Comparison of ENCODE assay signal across 1 cellular context in the genomic region with DNA sequence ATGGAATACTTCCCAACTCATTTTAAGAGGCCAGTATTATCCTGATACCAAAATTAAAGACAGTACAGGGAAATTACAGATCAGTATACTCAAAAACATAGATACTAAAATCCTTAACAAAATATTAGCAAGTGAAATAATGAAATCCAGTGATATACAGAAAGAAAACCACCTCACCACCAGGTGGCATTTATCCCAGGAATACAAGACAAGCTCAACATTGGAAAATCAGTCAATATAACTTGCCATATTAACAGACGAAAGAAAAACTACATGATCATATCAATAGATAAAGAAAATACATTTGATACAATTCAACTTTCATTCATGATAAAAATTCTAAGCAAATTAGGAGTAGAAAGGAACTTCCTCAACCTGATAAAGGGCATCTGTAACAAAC.
TF ChIP-seq lines count a peak whose summit lies in the region.

No MANE protein-coding gene starts in this region.

TF ChIP-seq in liver, 16 proteins besides CTCF, POLR2A, EP300 and RAD21 (continued from another document):
- TF ChIP-seq EGR1 (IDR thresholded peaks at IDR 0.05; ENCODE audit: low read depth in 2 of 2) (no peak), MAX (IDR thresholded peaks at IDR 0.05) (no peak), JUND (IDR thresholded peaks at IDR 0.05) (no peak), YY1 (IDR thresholded peaks at IDR 0.05) (no peak)
